ENCODE assay signal across 14 cellular contexts in the genomic region with DNA sequence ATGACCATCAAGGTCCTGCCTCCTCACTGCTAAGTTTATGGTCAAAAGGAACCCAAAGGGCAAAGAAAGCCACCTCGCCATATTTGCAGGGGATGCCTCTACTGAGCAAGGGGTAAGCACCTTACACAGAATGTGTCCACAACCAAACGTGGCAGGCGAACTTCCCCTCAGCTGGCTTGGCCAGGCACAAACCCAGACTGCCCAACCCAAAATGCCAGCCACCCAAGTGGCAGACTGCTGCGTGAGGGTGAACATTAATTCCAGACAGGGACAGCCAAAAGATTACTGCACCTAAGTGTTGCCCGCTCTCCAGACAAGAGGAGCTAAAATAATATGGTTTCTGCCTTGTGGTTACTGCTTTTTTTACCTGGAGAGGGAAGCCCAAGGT. TPM values are rescaled to one million over a fixed set of nuclear protein-coding genes. Genes with fewer than 3 reads are reported as not detected.
A peak's percentile ranks its signal among the peaks of the same experiment; 100 is the strongest.
DNase-seq lines count a peak whose midpoint lies in the region; ATAC-seq, FAIRE-seq and TF ChIP-seq lines count a peak whose summit lies in the region.
"Had no signal": no experiment of that assay in that cellular context is flagged by ENCODE, and none has a peak within 500 bp of the region (broad histone marks: within the 10 kb centered on the region; RNA-seq: fewer than 3 reads in every experiment).

No MANE protein-coding gene starts in this region.

- DNase-seq in Calu3 = no peak
- DNase-seq in breast epithelium (ENCODE audit: low spot score in 2 of 2) = no peak
- DNase-seq in keratinocyte (ENCODE audit: low read depth, low spot score) = no peak
- DNase-seq in sigmoid colon = no peak
- DNase-seq in stimulated activated CD4-positive, alpha-beta T cell treated with anti-CD3 and anti-CD28 coated beads, Interleukin-4, amount 100 ng/mL, for 1 hour = no peak
- no peak for DNase-seq in activated CD4-positive, alpha-beta memory T cell treated with anti-CD3 and anti-CD28 coated beads, Interleukin-2, amount 10 ng/mL, durations not matched to agents 7 days and 5 days
- DNase-seq: activated CD8-positive, alpha-beta T cell treated with anti-CD3 and anti-CD28 coated beads, Interleukin-2, amount 10 ng/mL, durations not matched to agents 7 days and 5 days; DND-41; naive B cell; NCI-H748 treated with DMSO at 0.1 percent for 48 hours had no signal

- peaks cover 3% of the 10 kb centered on the region for H3K9me1 ChIP-seq in keratinocyte (ENCODE audit: control insufficient read depth, extremely low read depth, insufficient read depth, low read length)

- peaks cover 5 to 12% of the 10 kb centered on the region in 2 donors for H3K4me1 ChIP-seq in breast epithelium
- H3K4me1 ChIP-seq in keratinocyte (ENCODE audit: control insufficient read depth, extremely low read depth, insufficient read depth, low read length) = peaks cover 18% of the 10 kb centered on the region
- peaks cover 0 to 47% (median 41%) of the 10 kb centered on the region in 4 donors for H3K4me1 ChIP-seq in sigmoid colon

- H3K9me3 Mint-ChIP-seq in Calu3 (ENCODE audit: low read depth, unreplicated experiment) = no peaks in the 10 kb centered on the region
- no peaks in the 10 kb centered on the region for H3K9me3 Mint-ChIP-seq in activated CD4-positive, alpha-beta memory T cell treated with anti-CD3 and anti-CD28 coated beads, Interleukin-2, amount 10 ng/mL, durations not matched to agents 7 days and 5 days
- H3K9me3 Mint-ChIP-seq: stimulated activated effector memory CD8-positive, alpha-beta T cell treated with anti-CD3 and anti-CD28 coated beads, Interleukin-12 subunit alpha, Interleukin-12 subunit beta, amount 100 ng/mL, for 72 hours had no signal

- H3K27ac ChIP-seq in breast epithelium = peak overlapping the region; percentile 83 to 88
- no peak overlapping the region for H3K27ac ChIP-seq in keratinocyte (ENCODE audit: control insufficient read depth, insufficient read depth, low read length)
- peak overlapping the region; percentile 65 to 74 (median 70) for H3K27ac ChIP-seq in sigmoid colon

- no peak overlapping the region for H3K27ac Mint-ChIP-seq in Calu3 (ENCODE audit: unreplicated experiment)
- H3K27ac Mint-ChIP-seq in activated CD4-positive, alpha-beta memory T cell treated with anti-CD3 and anti-CD28 coated beads, Interleukin-2, amount 10 ng/mL, durations not matched to agents 7 days and 5 days = no peak overlapping the region
- H3K27ac Mint-ChIP-seq: activated CD8-positive, alpha-beta T cell treated with anti-CD3 and anti-CD28 coated beads, Interleukin-2, amount 10 ng/mL, durations not matched to agents 7 days and 5 days; activated naive CD8-positive, alpha-beta T cell; naive B cell; stimulated activated effector memory CD8-positive, alpha-beta T cell treated with anti-CD3 and anti-CD28 coated beads, Interleukin-12 subunit alpha, Interleukin-12 subunit beta, amount 100 ng/mL, for 72 hours had no signal

- peaks cover 16% of the 10 kb centered on the region for H3K79me2 ChIP-seq in keratinocyte (ENCODE audit: control insufficient read depth, insufficient read depth, low read length)

- intact Hi-C loops in Calu3 (cut with micrococcal nuclease; ENCODE audit: unreplicated experiment) = no loop called here
- intact Hi-C loops in breast epithelium (cut with DNase I; ENCODE audit: low total_unique reads) = no loop called here
- intact Hi-C loops in sigmoid colon (cut with DNase I) = loop anchor here (2.0 kb wide), 1 partner anchor 15 kb away; no protein-coding TSS in a partner anchor

- H3K4me3 ChIP-seq in breast epithelium (peak overlapping the region in 2 of 3 donors; percentile 44 to 68), keratinocyte (ENCODE audit: control insufficient read depth in 2 of 3, extremely low read depth in 1 of 3, insufficient read depth in 2 of 3, low read depth in 1 of 3, low read length in 3 of 3) (no peak overlapping the region), sigmoid colon (peak overlapping the region in 2 of 4 donors; percentile 36 to 43)

- H4K20me1 ChIP-seq in keratinocyte (ENCODE audit: control insufficient read depth, extremely low read depth, insufficient read depth, low read length) = peaks cover 11% of the 10 kb centered on the region

- no peak for TF ChIP-seq CTCF in Calu3 (IDR thresholded peaks at IDR 0.05; ENCODE audit: unreplicated experiment)
- no peak for TF ChIP-seq CTCF in breast epithelium (IDR thresholded peaks at IDR 0.05)
- TF ChIP-seq CTCF in keratinocyte (optimal IDR thresholded peaks at IDR 0.05 in 1 of 3, IDR thresholded peaks at IDR 0.05 in 1 of 3, conservative IDR thresholded peaks at IDR 0.05 in 1 of 3; ENCODE audit: extremely low read depth in 1 of 3, insufficient read depth in 2 of 3, low read length in 3 of 3) = no peak
- TF ChIP-seq CTCF in sigmoid colon (IDR thresholded peaks at IDR 0.05) = no peak

- H3K4me1 Mint-ChIP-seq in Calu3 (ENCODE audit: low read depth, unreplicated experiment) = peaks cover 13% of the 10 kb centered on the region
- peaks cover 1% of the 10 kb centered on the region for H3K4me1 Mint-ChIP-seq in activated CD4-positive, alpha-beta memory T cell treated with anti-CD3 and anti-CD28 coated beads, Interleukin-2, amount 10 ng/mL, durations not matched to agents 7 days and 5 days
- H3K4me1 Mint-ChIP-seq: naive B cell; stimulated activated effector memory CD8-positive, alpha-beta T cell treated with anti-CD3 and anti-CD28 coated beads, Interleukin-12 subunit alpha, Interleukin-12 subunit beta, amount 100 ng/mL, for 72 hours had no signal

- POLR2A ChIA-PET in activated CD4-positive, alpha-beta memory T cell treated with anti-CD3 and anti-CD28 coated beads, Interleukin-2, amount 10 ng/mL, durations not matched to agents 7 days and 5 days (lab: Charles Lee) = no interaction called here

- TF ChIP-seq POLR2A in breast epithelium (IDR thresholded peaks at IDR 0.05) (no peak), sigmoid colon (IDR thresholded peaks at IDR 0.05) (no peak)

- ATAC-seq in HG03432 (IDR thresholded peaks at IDR 0.05; ENCODE audit: unreplicated experiment) (no peak), GM21367 (IDR thresholded peaks at IDR 0.05; ENCODE audit: unreplicated experiment) (no peak)

- no peak overlapping the region for H3K9ac ChIP-seq in keratinocyte (ENCODE audit: control insufficient read depth, extremely low read depth, insufficient read depth, low read length)

- H3K9me3 ChIP-seq in breast epithelium (no peaks in the 10 kb centered on the region), keratinocyte (ENCODE audit: control insufficient read depth, low read depth, low read length) (no peaks in the 10 kb centered on the region), sigmoid colon (no peaks in the 10 kb centered on the region)

- TF ChIP-seq EP300 in sigmoid colon (IDR thresholded peaks at IDR 0.05) = no peak

- H3K36me3 Mint-ChIP-seq in Calu3 (ENCODE audit: insufficient read depth, unreplicated experiment) = no peaks in the 10 kb centered on the region
- no peaks in the 10 kb centered on the region for H3K36me3 Mint-ChIP-seq in activated CD4-positive, alpha-beta memory T cell treated with anti-CD3 and anti-CD28 coated beads, Interleukin-2, amount 10 ng/mL, durations not matched to agents 7 days and 5 days (ENCODE audit: low read depth)
- H3K36me3 Mint-ChIP-seq: activated naive CD8-positive, alpha-beta T cell; naive B cell; stimulated activated effector memory CD8-positive, alpha-beta T cell treated with anti-CD3 and anti-CD28 coated beads, Interleukin-12 subunit alpha, Interleukin-12 subunit beta, amount 100 ng/mL, for 72 hours had no signal

- H3K4me2 ChIP-seq in keratinocyte (ENCODE audit: control insufficient read depth, extremely low read depth, insufficient read depth, low read depth, low read length) = peak overlapping the region; percentile 34

- peak overlapping the region; percentile 54 for H3K4me3 Mint-ChIP-seq in Calu3 (ENCODE audit: low read depth, unreplicated experiment)
- no peak overlapping the region for H3K4me3 Mint-ChIP-seq in activated CD4-positive, alpha-beta memory T cell treated with anti-CD3 and anti-CD28 coated beads, Interleukin-2, amount 10 ng/mL, durations not matched to agents 7 days and 5 days
- H3K4me3 Mint-ChIP-seq: activated CD8-positive, alpha-beta T cell treated with anti-CD3 and anti-CD28 coated beads, Interleukin-2, amount 10 ng/mL, durations not matched to agents 7 days and 5 days; activated naive CD8-positive, alpha-beta T cell; naive B cell; stimulated activated effector memory CD8-positive, alpha-beta T cell treated with anti-CD3 and anti-CD28 coated beads, Interleukin-12 subunit alpha, Interleukin-12 subunit beta, amount 100 ng/mL, for 72 hours had no signal

- no peaks in the 10 kb centered on the region for H3K27me3 ChIP-seq in breast epithelium
- no peaks in the 10 kb centered on the region for H3K27me3 ChIP-seq in keratinocyte (ENCODE audit: control insufficient read depth, extremely low read depth, insufficient read depth, low read length)
- H3K27me3 ChIP-seq in sigmoid colon = no peaks in the 10 kb centered on the region

- CTCF ChIA-PET in Calu3 (lab: Charles Lee) = no interaction called here
- CTCF ChIA-PET in activated CD4-positive, alpha-beta memory T cell treated with anti-CD3 and anti-CD28 coated beads, Interleukin-2, amount 10 ng/mL, durations not matched to agents 7 days and 5 days (lab: Charles Lee) = no interaction called here

- 64 to 72% methylated on average over 5 of the region's 5 CpGs for WGBS in sigmoid colon, 2 donors

- H3K27me3 Mint-ChIP-seq in Calu3 (ENCODE audit: unreplicated experiment) = no peaks in the 10 kb centered on the region
- peaks cover 56% of the 10 kb centered on the region for H3K27me3 Mint-ChIP-seq in activated CD4-positive, alpha-beta memory T cell treated with anti-CD3 and anti-CD28 coated beads, Interleukin-2, amount 10 ng/mL, durations not matched to agents 7 days and 5 days

- BruUV-seq in Calu3 (replicated peaks; lab: Mats Ljungman, UMichigan) = no TSS peak

- no peak for FAIRE-seq in keratinocyte (lab: Jason Lieb, UNC)

- H3K36me3 ChIP-seq in breast epithelium (no peaks in the 10 kb centered on the region), keratinocyte (ENCODE audit: control insufficient read depth in 2 of 2, extremely low read depth in 1 of 2, insufficient read depth in 2 of 2, low read length in 2 of 2) (peaks cover 2% of the 10 kb centered on the region in 2 experiments), sigmoid colon (no peaks in the 10 kb centered on the region)

- no peak overlapping the region for H2AFZ ChIP-seq in keratinocyte (ENCODE audit: control insufficient read depth, low read length)

- dilution Hi-C loops in keratinocyte (cut with MboI; ENCODE audit: extremely low pct_ligation_motif_present, low sequenced_read_pairs) = no loop called here

RNA-seq across cellular contexts. Expression of a gene that starts 16.0 kb away (rescaled TPM):
- total RNA-seq in Calu3 (2022) (3.9 and 4.8 TPM in 2 replicates), breast epithelium (1 to 10 TPM; 4.2 to 9.5 (median 7.0) TPM), sigmoid colon (1 to 10 TPM; 2.4 to 6.6 (median 4.4) TPM)
- polyA plus RNA-seq in keratinocyte (3.3 to 4.7 TPM (median 4.0 TPM) in 3 replicates), sigmoid colon (1 to 10 TPM in 1 of 3 donors, under 1 TPM in 2; 0.60 to 1.2 (median 0.69) TPM)
- polyA plus RNA-seq in keratinocyte (2011; ENCODE audit: low read depth) = 0.92 TPM
- 2.4 and 3.8 TPM in 2 replicates for polyA plus RNA-seq in keratinocyte (2011; cell fraction: cytosol; rRNA removed)
- 7.7 and 10.0 TPM in 2 replicates for polyA plus RNA-seq in keratinocyte (2011; cell fraction: nucleus; rRNA removed)
- polyA plus RNA-seq in keratinocyte (2012; ENCODE audit: low replicate concordance) = 2.2 and 4.6 TPM in 2 replicates
- polyA minus RNA-seq in keratinocyte = 2.0 to 6.8 TPM (median 4.9 TPM) in 3 replicates
- polyA minus RNA-seq in keratinocyte (2011; cell fraction: cytosol; rRNA and poly(A)+ RNA removed) = 6.9 TPM
- 10.4 and 13.7 TPM in 2 replicates for polyA minus RNA-seq in keratinocyte (2011; cell fraction: nucleus; rRNA and poly(A)+ RNA removed)
- under 1 TPM; 0.13 to 0.15 TPM for total RNA-seq in activated CD4-positive, alpha-beta memory T cell treated with anti-CD3 and anti-CD28 coated beads, Interleukin-2, amount 10 ng/mL, durations not matched to agents 7 days and 5 days

Comparison
In these comparisons a context has a peak if more than half of its experiments do, and no peak if none do; other contexts are left out.
1. H3K4me3 ChIP-seq: peak in breast epithelium (2 of 3); none in keratinocyte (0 of 3).